7 cellular contexts compared by ENCODE assay signal in genomic region chr9:32579706-32580331, GRCh38. TPM values are rescaled to one million over a fixed set of nuclear protein-coding genes. Genes with fewer than 3 reads are reported as not detected.
DNase-seq lines count a peak whose midpoint lies in the region; ATAC-seq and TF ChIP-seq lines count a peak whose summit lies in the region.

No MANE protein-coding gene starts in this region.

- POLR2A ChIA-PET in RWPE1 (lab: Yijun Ruan, JAX; ENCODE audit: low non-redundant PET): no interaction called here

- no peaks in the 10 kb centered on the region for H3K36me3 ChIP-seq in gastroesophageal sphincter
- no peaks in the 10 kb centered on the region for H3K36me3 ChIP-seq in upper lobe of right lung

- DNase-seq in RWPE1 (ENCODE audit: low spot score): peak; percentile 51
- DNase-seq in activated effector memory CD4-positive, alpha-beta T cell treated with anti-CD3 and anti-CD28 coated beads, Interleukin-2, amount 50 U/mL, for 16 hours: peak; percentile 92
- peak; percentile 60 for DNase-seq in pons (ENCODE audit: low spot score)
- DNase-seq in upper lobe of right lung: peak; percentile 73

- H3K9me3 ChIP-seq in gastroesophageal sphincter (no peaks in the 10 kb centered on the region), upper lobe of right lung (no peaks in the 10 kb centered on the region)

- peak; percentile 83 for TF ChIP-seq RAD21 in Ishikawa (IDR thresholded peaks at IDR 0.05; ENCODE audit: low read depth)

- ATAC-seq in gastroesophageal sphincter: no peak
- peak; percentile 78 for ATAC-seq in upper lobe of right lung

- no peak for TF ChIP-seq EP300 in Ishikawa (IDR thresholded peaks at IDR 0.05; ENCODE audit: borderline replicate concordance)
- no peak for TF ChIP-seq EP300 in gastroesophageal sphincter (IDR thresholded peaks at IDR 0.05)

- H3K4me3 ChIP-seq in GM12875 (ENCODE audit: low read depth, low read length) (no peak overlapping the region), gastroesophageal sphincter (no peak overlapping the region), upper lobe of right lung (no peak overlapping the region)

- 12 to 17% methylated on average over 4 of the region's 4 CpGs for WGBS in gastroesophageal sphincter (ENCODE audit: low coverage in 1 of 2), 2 donors

- no peak for TF ChIP-seq POLR2A in gastroesophageal sphincter (IDR thresholded peaks at IDR 0.05)

- no peaks in the 10 kb centered on the region for H3K4me1 ChIP-seq in gastroesophageal sphincter
- no peaks in the 10 kb centered on the region for H3K4me1 ChIP-seq in upper lobe of right lung

- no peak overlapping the region for H3K27ac ChIP-seq in RWPE1
- no peak overlapping the region for H3K27ac ChIP-seq in gastroesophageal sphincter
- no peak overlapping the region for H3K27ac ChIP-seq in upper lobe of right lung

- intact Hi-C loops in upper lobe of right lung (cut with DNase I): loop anchor here (5.0 kb wide), 1 partner anchor 203 kb away; no protein-coding TSS in a partner anchor

- TF ChIP-seq CTCF in GM12875 (IDR thresholded peaks at IDR 0.05; ENCODE audit: borderline replicate concordance, insufficient read depth, low read depth, low read length) (peak; percentile 79), RWPE1 (conservative IDR thresholded peaks at IDR 0.05; ENCODE audit: low read depth) (peak; percentile 99), gastroesophageal sphincter (IDR thresholded peaks at IDR 0.05) (peak; percentile 80 to 89 (median 82)), upper lobe of right lung (IDR thresholded peaks at IDR 0.05) (peak; percentile 95)

- peaks cover 13% of the 10 kb centered on the region for H3K27me3 ChIP-seq in gastroesophageal sphincter
- H3K27me3 ChIP-seq in upper lobe of right lung: peaks cover 4% of the 10 kb centered on the region

- CTCF ChIA-PET in RWPE1 (lab: Yijun Ruan, JAX): interaction anchor here (0.6 to 7.9 kb wide), 17 partner anchors 9 to 425 kb away, joined by 3 to 135 read pairs (median 3); partner anchors contain the start of gene RIGI

TF ChIP-seq in Ishikawa, 13 proteins besides CTCF, POLR2A, EP300 and RAD21:
- TF ChIP-seq FOXM1 (IDR thresholded peaks at IDR 0.05; ENCODE audit: borderline replicate concordance, low read depth) (no peak), TAF1 (IDR thresholded peaks at IDR 0.05; ENCODE audit: low read depth) (no peak), MAX (IDR thresholded peaks at IDR 0.05) (no peak), TCF12 (IDR thresholded peaks at IDR 0.05; ENCODE audit: low read depth) (no peak), USF1 (IDR thresholded peaks at IDR 0.05) (no peak), CREB1 (IDR thresholded peaks at IDR 0.05; ENCODE audit: low read depth) (no peak), ZBTB7A (IDR thresholded peaks at IDR 0.05; ENCODE audit: low read depth) (no peak), TEAD4 (IDR thresholded peaks at IDR 0.05) (no peak), EGR1 (IDR thresholded peaks at IDR 0.05) (no peak), YY1 (IDR thresholded peaks at IDR 0.05; ENCODE audit: low read depth) (no peak), NFIC (IDR thresholded peaks at IDR 0.05) (no peak), CEBPB (IDR thresholded peaks at IDR 0.05) (no peak), REST (IDR thresholded peaks at IDR 0.05; ENCODE audit: low read depth) (no peak)

RNA-seq across cellular contexts. Expression of gene NDUFB6, which starts 6.9 kb away (rescaled TPM):
- total RNA-seq in gastroesophageal sphincter (10 to 100 TPM; 47.3 to 71.1 (median 55.9) TPM), upper lobe of right lung (38.2 TPM)

RNA-seq across cellular contexts. Expression of gene TOPORS, which starts 27.4 kb away (rescaled TPM):
- total RNA-seq in gastroesophageal sphincter: 10 to 100 TPM; 16.5 to 28.5 (median 25.5) TPM
- total RNA-seq in upper lobe of right lung: 14.6 TPM

RNA-seq across cellular contexts. Expression of gene SMIM27, which starts 27.7 kb away (rescaled TPM):
- total RNA-seq in gastroesophageal sphincter (10 to 100 TPM in 1 of 4 donors, 1 to 10 TPM in 3; 4.0 to 12.5 (median 8.2) TPM), upper lobe of right lung (8.8 TPM)

RNA-seq across cellular contexts. Expression of gene RIGI, which starts 53.8 kb away (rescaled TPM):
- total RNA-seq in gastroesophageal sphincter (10 to 100 TPM in 1 of 4 donors, 1 to 10 TPM in 3; 6.8 to 14.3 (median 8.3) TPM), upper lobe of right lung (20.0 TPM)

RNA-seq across cellular contexts. Expression of gene TAF1L, which starts 55.6 kb away (rescaled TPM):
- total RNA-seq in gastroesophageal sphincter (under 1 TPM in 1 of 4 donors, not detected in 3; 0.05 TPM), upper lobe of right lung (not detected)
